8 cellular contexts compared by ENCODE assay signal in the genomic region with DNA sequence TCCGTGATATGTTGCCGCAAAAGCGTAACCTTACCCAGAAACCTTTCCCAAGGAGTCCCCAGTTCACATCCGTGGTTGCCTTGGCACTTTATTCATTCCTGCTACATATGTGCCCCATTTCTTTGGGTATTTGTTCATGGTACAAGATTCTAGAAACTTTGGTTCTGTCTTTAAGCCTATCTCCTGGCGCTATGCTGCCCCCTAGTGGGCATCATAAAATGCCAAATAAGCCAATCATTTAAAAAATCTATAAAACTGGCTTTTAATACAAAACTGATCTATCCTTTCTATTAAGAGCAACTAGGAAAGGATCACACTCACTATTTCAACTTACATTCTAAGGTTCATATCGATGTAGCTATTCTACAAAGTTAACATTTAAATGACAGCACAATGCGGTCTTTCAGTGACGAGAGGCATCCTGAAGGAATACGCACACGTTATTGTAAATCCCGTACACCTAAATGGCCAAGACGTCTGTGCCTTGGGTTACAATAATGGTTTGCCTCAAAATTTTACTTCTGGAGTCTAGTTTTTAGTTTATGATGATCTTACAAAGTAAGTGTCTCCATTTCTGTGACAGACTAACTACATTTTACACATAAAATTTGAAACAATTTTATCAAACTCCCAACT. TPM values are rescaled to one million over a fixed set of nuclear protein-coding genes. Genes with fewer than 3 reads are reported as not detected.
DNase-seq lines count a peak whose midpoint lies in the region; FAIRE-seq and TF ChIP-seq lines count a peak whose summit lies in the region.

No MANE protein-coding gene starts in this region.

- no peaks in the 10 kb centered on the region for H3F3A ChIP-seq in neural cell (ENCODE audit: insufficient read depth, low read length, poor library complexity, severe bottlenecking)

- H3K27ac Mint-ChIP-seq in endothelial cell (ENCODE audit: unreplicated experiment): no peak overlapping the region

- no peak for TF ChIP-seq EP300 in neural cell (conservative IDR thresholded peaks at IDR 0.05; ENCODE audit: poor library complexity, severe bottlenecking)

- H3K9me3 Mint-ChIP-seq in endothelial cell (ENCODE audit: unreplicated experiment): no peaks in the 10 kb centered on the region

- H3K27ac ChIP-seq in neural cell (ENCODE audit: low read length) (no peak overlapping the region), tibial artery (no peak overlapping the region)

- intact Hi-C loops in tibial artery (cut with DNase I; ENCODE audit: low total_unique reads): loop anchor here (10.0 kb wide), 1 partner anchor 113 kb away; no protein-coding TSS in a partner anchor

- peak; percentile 85 for TF ChIP-seq RAD21 in neural cell (conservative IDR thresholded peaks at IDR 0.05)

- H3K9me3 ChIP-seq in neural cell (ENCODE audit: low read length): no peaks in the 10 kb centered on the region
- no peaks in the 10 kb centered on the region for H3K9me3 ChIP-seq in tibial artery

- H3K9ac ChIP-seq in neural cell (ENCODE audit: low read length): no peak overlapping the region

- no peaks in the 10 kb centered on the region for H3K36me3 ChIP-seq in neural cell (ENCODE audit: insufficient read depth, low read length)
- no peaks in the 10 kb centered on the region for H3K36me3 ChIP-seq in tibial artery

- no peaks in the 10 kb centered on the region for H4K20me1 ChIP-seq in neural cell (ENCODE audit: insufficient read depth)

- H3K36me3 Mint-ChIP-seq in endothelial cell (ENCODE audit: low read depth, unreplicated experiment): no peaks in the 10 kb centered on the region

- H3K27me3 Mint-ChIP-seq in endothelial cell (ENCODE audit: unreplicated experiment): no peaks in the 10 kb centered on the region

- TF ChIP-seq POLR2A in GM12892 (IDR thresholded peaks at IDR 0.05; ENCODE audit: low read depth, low read length): no peak

- H3K4me2 ChIP-seq in neural cell (ENCODE audit: low read length): no peak overlapping the region

- H3K9me2 ChIP-seq in neural cell (ENCODE audit: insufficient read depth, low read length): no peaks in the 10 kb centered on the region

- H3K27me3 ChIP-seq in neural cell (ENCODE audit: insufficient read depth, low read depth, low read length): no peaks in the 10 kb centered on the region
- H3K27me3 ChIP-seq in tibial artery: peaks cover 0 to 6% of the 10 kb centered on the region in 2 donors

- TF ChIP-seq CTCF in endothelial cell (IDR thresholded peaks at IDR 0.05; ENCODE audit: unreplicated experiment): peak; percentile 92
- TF ChIP-seq CTCF in neural cell (IDR thresholded peaks at IDR 0.05; ENCODE audit: poor library complexity, severe bottlenecking): peak; percentile 89
- peak; percentile 80 to 84 for TF ChIP-seq CTCF in tibial artery (IDR thresholded peaks at IDR 0.05)

- no peak overlapping the region for H2AFZ ChIP-seq in neural cell (ENCODE audit: low read depth, low read length)

- no peak overlapping the region for H3K4me3 ChIP-seq in neural cell (ENCODE audit: low read length)
- no peak overlapping the region for H3K4me3 ChIP-seq in tibial artery

- H3K4me1 ChIP-seq in tibial artery: no peaks in the 10 kb centered on the region

- no peaks in the 10 kb centered on the region for H3K79me2 ChIP-seq in neural cell (replicated peaks; ENCODE audit: insufficient read depth, low read length)

- no peak overlapping the region for H3K4me3 Mint-ChIP-seq in endothelial cell (ENCODE audit: unreplicated experiment)

- DNase-seq in NOMO-1 treated with DMSO at 0.1 percent for 48 hours (lab: John Stamatoyannopoulos, UW; ENCODE audit: unreplicated experiment) (peak; percentile 28), NOMO-1 treated with dmso at 0.1 percent for 144 hours (lab: John Stamatoyannopoulos, UW; ENCODE audit: unreplicated experiment) (no peak), NCI-H1105 treated with DMSO at 0.1 percent for 48 hours (lab: John Stamatoyannopoulos, UW) (peak; percentile 22), endothelial cell (ENCODE audit: low spot score) (peak; percentile 63), tibial artery (peak in 1 of 2 donors; percentile 45), GM12892 (ENCODE audit: insufficient read length) (no peak)
- DNase-seq in activated CD4-positive, alpha-beta T cell treated with anti-CD3 and anti-CD28 coated beads, Interleukin-2, amount 50 U/mL, for 4 hours: peak; percentile 34 to 49

- no peak for FAIRE-seq in GM12892 (lab: Jason Lieb, UNC)

- H3K4me1 Mint-ChIP-seq in endothelial cell (ENCODE audit: unreplicated experiment): no peaks in the 10 kb centered on the region

TF ChIP-seq in neural cell, 6 proteins besides CTCF, POLR2A, EP300 and RAD21:
- TF ChIP-seq, protein P1, sequence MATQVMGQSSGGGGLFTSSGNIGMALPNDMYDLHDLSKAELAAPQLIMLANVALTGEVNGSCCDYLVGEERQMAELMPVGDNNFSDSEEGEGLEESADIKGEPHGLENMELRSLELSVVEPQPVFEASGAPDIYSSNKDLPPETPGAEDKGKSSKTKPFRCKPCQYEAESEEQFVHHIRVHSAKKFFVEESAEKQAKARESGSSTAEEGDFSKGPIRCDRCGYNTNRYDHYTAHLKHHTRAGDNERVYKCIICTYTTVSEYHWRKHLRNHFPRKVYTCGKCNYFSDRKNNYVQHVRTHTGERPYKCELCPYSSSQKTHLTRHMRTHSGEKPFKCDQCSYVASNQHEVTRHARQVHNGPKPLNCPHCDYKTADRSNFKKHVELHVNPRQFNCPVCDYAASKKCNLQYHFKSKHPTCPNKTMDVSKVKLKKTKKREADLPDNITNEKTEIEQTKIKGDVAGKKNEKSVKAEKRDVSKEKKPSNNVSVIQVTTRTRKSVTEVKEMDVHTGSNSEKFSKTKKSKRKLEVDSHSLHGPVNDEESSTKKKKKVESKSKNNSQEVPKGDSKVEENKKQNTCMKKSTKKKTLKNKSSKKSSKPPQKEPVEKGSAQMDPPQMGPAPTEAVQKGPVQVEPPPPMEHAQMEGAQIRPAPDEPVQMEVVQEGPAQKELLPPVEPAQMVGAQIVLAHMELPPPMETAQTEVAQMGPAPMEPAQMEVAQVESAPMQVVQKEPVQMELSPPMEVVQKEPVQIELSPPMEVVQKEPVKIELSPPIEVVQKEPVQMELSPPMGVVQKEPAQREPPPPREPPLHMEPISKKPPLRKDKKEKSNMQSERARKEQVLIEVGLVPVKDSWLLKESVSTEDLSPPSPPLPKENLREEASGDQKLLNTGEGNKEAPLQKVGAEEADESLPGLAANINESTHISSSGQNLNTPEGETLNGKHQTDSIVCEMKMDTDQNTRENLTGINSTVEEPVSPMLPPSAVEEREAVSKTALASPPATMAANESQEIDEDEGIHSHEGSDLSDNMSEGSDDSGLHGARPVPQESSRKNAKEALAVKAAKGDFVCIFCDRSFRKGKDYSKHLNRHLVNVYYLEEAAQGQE (IDR thresholded peaks at IDR 0.05; ENCODE audit: borderline replicate concordance): no peak
- no peak for TF ChIP-seq MXI1 (conservative IDR thresholded peaks at IDR 0.05; ENCODE audit: poor library complexity, severe bottlenecking)
- no peak for TF ChIP-seq POLR2AphosphoS5 (IDR thresholded peaks at IDR 0.05)
- TF ChIP-seq SMC3 (conservative IDR thresholded peaks at IDR 0.05; ENCODE audit: poor library complexity): peak; percentile 87
- TF ChIP-seq TAF1 (IDR thresholded peaks at IDR 0.05; ENCODE audit: low read depth): no peak
- TF ChIP-seq EZH2 (IDR thresholded peaks at IDR 0.05; ENCODE audit: borderline replicate concordance, insufficient read depth, low read length, poor library complexity, severe bottlenecking): no peak
TF ChIP-seq in neural cell: peak in this region for 1.

RNA-seq across cellular contexts. Expression of a gene that starts 16.2 kb away (rescaled TPM):
- total RNA-seq in endothelial cell (ENCODE audit: unreplicated experiment): not detected
- 0.14 and 0.16 TPM in 2 replicates for polyA plus RNA-seq in neural cell
- polyA minus RNA-seq in neural cell: 0.24 TPM in 1 of 2 replicates, not detected in the other
- not detected for polyA plus RNA-seq in GM12892 (2012; ENCODE audit: missing spikeins)

RNA-seq across cellular contexts. Expression of a gene that starts 47.7 kb away (rescaled TPM):
- total RNA-seq in endothelial cell (ENCODE audit: unreplicated experiment): 2.4 TPM
- 7.5 and 9.2 TPM in 2 replicates for polyA plus RNA-seq in neural cell
- polyA minus RNA-seq in neural cell: 12.9 and 13.2 TPM in 2 replicates
- polyA plus RNA-seq in GM12892 (2012; ENCODE audit: missing spikeins): not detected

Comparison
In these comparisons a context has a peak if more than half of its experiments do, and no peak if none do; other contexts are left out.
1. DNase-seq: peak in NOMO-1 treated with DMSO at 0.1 percent for 48 hours (single experiment), NCI-H1105 treated with DMSO at 0.1 percent for 48 hours (single experiment), activated CD4-positive, alpha-beta T cell treated with anti-CD3 and anti-CD28 coated beads, Interleukin-2, amount 50 U/mL, for 4 hours (2 of 2) and endothelial cell (single experiment); none in NOMO-1 treated with dmso at 0.1 percent for 144 hours (single experiment) and GM12892 (single experiment).
2. Peak in every context shown above with its lines, with median percentiles within 50 percentile points of each other: CTCF ChIP-seq.